ENCODE assay signal across 11 cellular contexts in genomic region chr3:69761896-69762789, GRCh38. TPM values are rescaled to one million over a fixed set of nuclear protein-coding genes. Genes with fewer than 3 reads are reported as not detected.
DNase-seq lines count a peak whose midpoint lies in the region; ATAC-seq and TF ChIP-seq lines count a peak whose summit lies in the region.
"Had no signal": no experiment of that assay in that cellular context is flagged by ENCODE, and none has a peak within 500 bp of the region (broad histone marks: within the 10 kb centered on the region; RNA-seq: fewer than 3 reads in every experiment).

No MANE protein-coding gene starts in this region.

- ATAC-seq in GM21390 (IDR thresholded peaks at IDR 0.05; ENCODE audit: unreplicated experiment) (peak; percentile 73), gastroesophageal sphincter (peak; percentile 77)
- no peak for ATAC-seq in naive thymus-derived CD8-positive, alpha-beta T cell
- ATAC-seq in CD4-positive, alpha-beta T cell (ENCODE audit: poor library complexity): no peak

- CTCF ChIA-PET in CD4-positive, alpha-beta T cell (lab: Charles Lee): no interaction called here

- intact Hi-C loops in CD4-positive, alpha-beta T cell (cut with DNase I, micrococcal nuclease): no loop called here

- H3K4me3 ChIP-seq in AG09309 (ENCODE audit: control insufficient read depth, low read depth, low read length) (no peak overlapping the region), gastroesophageal sphincter (no peak overlapping the region)

- TF ChIP-seq CTCF in AG09309 (IDR thresholded peaks at IDR 0.05; ENCODE audit: control insufficient read depth, insufficient read depth, low read depth, low read length, missing control alignments) (no peak), gastroesophageal sphincter (IDR thresholded peaks at IDR 0.05) (no peak), nephron progenitor cell (IDR thresholded peaks at IDR 0.05) (no peak)
- no peak for TF ChIP-seq CTCF in CD4-positive, alpha-beta T cell (IDR thresholded peaks at IDR 0.05)

- no peaks in the 10 kb centered on the region for H3K36me3 ChIP-seq in gastroesophageal sphincter

- POLR2A ChIA-PET in naive thymus-derived CD8-positive, alpha-beta T cell (lab: Charles Lee): no interaction called here
- POLR2A ChIA-PET in CD4-positive, alpha-beta T cell (lab: Charles Lee): no interaction called here

- no peak overlapping the region for H3K27ac Mint-ChIP-seq in naive thymus-derived CD8-positive, alpha-beta T cell
- no peak overlapping the region for H3K27ac Mint-ChIP-seq in CD4-positive, alpha-beta T cell
- H3K27ac Mint-ChIP-seq in nephron progenitor cell: no peak overlapping the region
- H3K27ac Mint-ChIP-seq: activated T-helper 2 cell treated with anti-CD3 and anti-CD28 coated beads, Interferon-gamma antibody, Interleukin-2, Interleukin-4, amounts not matched to agents 10 μg/mL and 5 μg/mL and 100 μg/mL, durations not matched to agents 14 hours and 24 hours and 36 hours had no signal

- peaks cover 18 to 99% (median 35%) of the 10 kb centered on the region in 3 donors for H3K4me1 ChIP-seq in gastroesophageal sphincter

- TF ChIP-seq EP300 in gastroesophageal sphincter (IDR thresholded peaks at IDR 0.05): no peak

- H3K4me3 Mint-ChIP-seq in naive thymus-derived CD8-positive, alpha-beta T cell: no peak overlapping the region
- H3K4me3 Mint-ChIP-seq in CD4-positive, alpha-beta T cell: no peak overlapping the region
- H3K4me3 Mint-ChIP-seq in nephron progenitor cell: no peak overlapping the region

- H3K27me3 ChIP-seq in gastroesophageal sphincter: no peaks in the 10 kb centered on the region
- H3K27me3 ChIP-seq in CD4-positive, alpha-beta T cell (ENCODE audit: control insufficient read depth, insufficient read depth, low read length): no peaks in the 10 kb centered on the region

- DNase-seq in AG09309 (ENCODE audit: low read depth): peak; percentile 83
- peak; percentile 10 for DNase-seq in OCI-M1 (lab: John Stamatoyannopoulos, UW)
- no peak for DNase-seq in naive thymus-derived CD8-positive, alpha-beta T cell
- DNase-seq in CD4-positive, alpha-beta T cell: no peak
- DNase-seq in nephron progenitor cell: no peak
- no peak for DNase-seq in GM19240 (ENCODE audit: insufficient read length, low spot score)
- DNase-seq: DMS79 had no signal

- no peak for TF ChIP-seq POLR2A in gastroesophageal sphincter (IDR thresholded peaks at IDR 0.05)

- peaks cover 0 to 4% (median 0%) of the 10 kb centered on the region in 4 donors for H3K4me1 Mint-ChIP-seq in naive thymus-derived CD8-positive, alpha-beta T cell
- no peaks in the 10 kb centered on the region for H3K4me1 Mint-ChIP-seq in CD4-positive, alpha-beta T cell (ENCODE audit: low read depth)
- peaks cover 24% of the 10 kb centered on the region for H3K4me1 Mint-ChIP-seq in nephron progenitor cell

- no peaks in the 10 kb centered on the region for H3K9me3 ChIP-seq in gastroesophageal sphincter
- no peaks in the 10 kb centered on the region for H3K9me3 ChIP-seq in CD4-positive, alpha-beta T cell (ENCODE audit: control insufficient read depth, low read length)

- 75 to 76% methylated on average over 2 of the region's 2 CpGs for WGBS in gastroesophageal sphincter (ENCODE audit: low coverage in 1 of 2), 2 donors

- peaks cover 0 to 4% (median 0%) of the 10 kb centered on the region in 5 donors for H3K27me3 Mint-ChIP-seq in naive thymus-derived CD8-positive, alpha-beta T cell
- no peaks in the 10 kb centered on the region for H3K27me3 Mint-ChIP-seq in CD4-positive, alpha-beta T cell
- H3K27me3 Mint-ChIP-seq in nephron progenitor cell (ENCODE audit: low read depth, poor library complexity): peaks cover 6% of the 10 kb centered on the region

- H3K36me3 Mint-ChIP-seq in naive thymus-derived CD8-positive, alpha-beta T cell: no peaks in the 10 kb centered on the region
- no peaks in the 10 kb centered on the region for H3K36me3 Mint-ChIP-seq in CD4-positive, alpha-beta T cell (ENCODE audit: low read depth)
- H3K36me3 Mint-ChIP-seq in nephron progenitor cell (ENCODE audit: low read depth): no peaks in the 10 kb centered on the region

- no peaks in the 10 kb centered on the region for H3K9me3 Mint-ChIP-seq in naive thymus-derived CD8-positive, alpha-beta T cell
- H3K9me3 Mint-ChIP-seq in CD4-positive, alpha-beta T cell: no peaks in the 10 kb centered on the region
- no peaks in the 10 kb centered on the region for H3K9me3 Mint-ChIP-seq in nephron progenitor cell
- H3K9me3 Mint-ChIP-seq: activated T-helper 2 cell treated with anti-CD3 and anti-CD28 coated beads, Interferon-gamma antibody, Interleukin-2, Interleukin-4, amounts not matched to agents 10 μg/mL and 5 μg/mL and 100 μg/mL, durations not matched to agents 14 hours and 24 hours and 36 hours had no signal

- peak overlapping the region; percentile 74 to 94 (median 78) for H3K27ac ChIP-seq in gastroesophageal sphincter
- no peak overlapping the region for H3K27ac ChIP-seq in CD4-positive, alpha-beta T cell (ENCODE audit: low read depth, low read length)
- H3K27ac ChIP-seq: HL-60 had no signal

RNA-seq across cellular contexts. Expression of gene MITF, which starts 22.9 kb away (rescaled TPM):
- 10 to 100 TPM; 44.8 to 86.8 (median 77.9) TPM for total RNA-seq in gastroesophageal sphincter
- under 1 TPM; 0.23 to 0.33 TPM for total RNA-seq in naive thymus-derived CD8-positive, alpha-beta T cell
- polyA plus RNA-seq in naive thymus-derived CD8-positive, alpha-beta T cell: not detected
- total RNA-seq in CD4-positive, alpha-beta T cell: not detected

Comparison
In these comparisons a context has a peak if more than half of its experiments do, and no peak if none do; other contexts are left out.
1. DNase-seq: peak in AG09309 (single experiment) and OCI-M1 (single experiment); none in naive thymus-derived CD8-positive, alpha-beta T cell (0 of 10), CD4-positive, alpha-beta T cell (0 of 10), nephron progenitor cell (single experiment) and GM19240 (single experiment).
2. ATAC-seq: peak in GM21390 (single experiment) and gastroesophageal sphincter (single experiment); none in naive thymus-derived CD8-positive, alpha-beta T cell (0 of 2) and CD4-positive, alpha-beta T cell (single experiment).
3. RNA of gene MITF, which starts 22.9 kb away (total RNA-seq): 44.8 to 86.8 TPM in gastroesophageal sphincter; 0.23 to 0.33 TPM in naive thymus-derived CD8-positive, alpha-beta T cell and not detected in CD4-positive, alpha-beta T cell; every median in the first group is over 10 times any median in the second.